21 cellular contexts compared by ENCODE assay signal in genomic region chr1:1066403-1067283, GRCh38. TPM values are rescaled to one million over a fixed set of nuclear protein-coding genes. Genes with fewer than 3 reads are reported as not detected.
A peak's percentile ranks its signal among the peaks of the same experiment; 100 is the strongest.
DNase-seq lines count a peak whose midpoint lies in the region; ATAC-seq, FAIRE-seq and TF ChIP-seq lines count a peak whose summit lies in the region.
"Had no signal": no experiment of that assay in that cellular context is flagged by ENCODE, and none has a peak within 500 bp of the region (broad histone marks: within the 10 kb centered on the region; RNA-seq: fewer than 3 reads in every experiment).

No MANE protein-coding gene starts in this region.

- no peaks in the 10 kb centered on the region for H3K79me2 ChIP-seq in K562 (ENCODE audit: control insufficient read depth, insufficient read depth, low read length)

- ATAC-seq in K562 (no peak), HG02678 (IDR thresholded peaks at IDR 0.05; ENCODE audit: unreplicated experiment) (no peak), GM21367 (IDR thresholded peaks at IDR 0.05; ENCODE audit: unreplicated experiment) (no peak)
- ATAC-seq: gastroesophageal sphincter had no signal

- TF ChIP-seq EP300 in K562 (IDR thresholded peaks at IDR 0.05; ENCODE audit: low read length) = no peak

- POLR2A ChIA-PET in K562 (lab: Yijun Ruan, JAX) = interaction anchor here (0.6 to 1.2 kb wide), 3 partner anchors 8 to 121 kb away, joined by 3 to 4 read pairs (median 3); no protein-coding TSS in a partner anchor
- POLR2A ChIA-PET in A673 (lab: Charles Lee; ENCODE audit: low non-redundant PET) = no interaction called here

- peaks cover 31 to 63% (median 49%) of the 10 kb centered on the region in 11 experiments for H3K27me3 ChIP-seq in BLaER1 treated with 17β-estradiol and CSF1 and Interleukin-3, amounts not matched to agents 10 nM and 100 nM
- no peaks in the 10 kb centered on the region for H3K27me3 ChIP-seq in K562 (ENCODE audit: control insufficient read depth in 2 of 2, insufficient read depth in 2 of 2, low read length in 2 of 2)
- no peaks in the 10 kb centered on the region for H3K27me3 ChIP-seq in A673 (replicated peaks; ENCODE audit: insufficient read depth, low read depth, low read length, poor library complexity)

- CTCF ChIA-PET in K562 (lab: Yijun Ruan, JAX; ENCODE audit: low intra/inter-chr PET ratio) (no interaction called here), A673 (lab: Charles Lee) (no interaction called here)

- no peak overlapping the region for H2AFZ ChIP-seq in K562 (ENCODE audit: low read depth, low read length)

- DNase-seq in NAMALWA (ENCODE audit: low spot score) (peak; percentile 82), K562 (ENCODE audit: extremely low read depth in 1 of 4, low spot score in 3 of 4) (no peak), DMS79 (lab: John Stamatoyannopoulos, UW) (no peak), A673 (ENCODE audit: low spot score) (no peak)
- DNase-seq: activated CD4-positive, CD25-positive, alpha-beta regulatory T cell treated with anti-CD3 and anti-CD28 coated beads, Interleukin-2, amount 50 U/mL, for 72 hours; HCEC 1CT; NCI-H1092; NCI-H2171 treated with DMSO at 0.1 percent for 48 hours; nephron progenitor cell; retina; stimulated activated CD4-positive, alpha-beta T cell treated with anti-CD3 and anti-CD28 coated beads, Interleukin-1b, Interleukin-23, amount 100 ng/mL, for 48 hours had no signal

- peak; percentile 76 for FAIRE-seq in K562 (lab: Jason Lieb, UNC)
- FAIRE-seq: colon had no signal

- TF ChIP-seq POLR2A in K562 (conservative IDR thresholded peaks at IDR 0.05) = no peak

- in situ Hi-C loops in K562 (cut with MboI) = loop anchor here (10.0 kb wide), 1 partner anchor 82 kb away; the partner anchor contains the start of gene PERM1

- intact Hi-C loops in K562 (cut with micrococcal nuclease) (no loop called here), A673 (cut with micrococcal nuclease; ENCODE audit: unreplicated experiment) (no loop called here)

- peaks cover 4% of the 10 kb centered on the region for H3K9me1 ChIP-seq in K562 (ENCODE audit: control insufficient read depth, insufficient read depth, low read length)

- H3K27ac ChIP-seq in 22Rv1 (peak overlapping the region; percentile 91), K562 (ENCODE audit: extremely low read depth, low read depth, low read length) (no peak overlapping the region), A673 (ENCODE audit: low read depth, low read length, poor library complexity, severe bottlenecking) (no peak overlapping the region)
- no peak overlapping the region for H3K27ac ChIP-seq in BLaER1 treated with 17β-estradiol and CSF1 and Interleukin-3, amounts not matched to agents 10 nM and 100 nM
- H3K27ac ChIP-seq: gastroesophageal sphincter, thoracic aorta had no signal

- H3K4me3 ChIP-seq in BLaER1 treated with 17β-estradiol and CSF1 and Interleukin-3, amounts not matched to agents 10 nM and 100 nM = no peak overlapping the region
- H3K4me3 ChIP-seq in K562 (no peak overlapping the region), A673 (ENCODE audit: low read depth, low read length, poor library complexity, severe bottlenecking) (no peak overlapping the region)
- H3K4me3 ChIP-seq: gastroesophageal sphincter, thoracic aorta had no signal

- H3K9me3 ChIP-seq in BLaER1 treated with 17β-estradiol and CSF1 and Interleukin-3, amounts not matched to agents 10 nM and 100 nM (replicated peaks in 1 of 11) = no peaks in the 10 kb centered on the region
- no peaks in the 10 kb centered on the region for H3K9me3 ChIP-seq in K562 (replicated peaks; ENCODE audit: control insufficient read depth, insufficient read depth, low read depth, low read length)
- H3K9me3 ChIP-seq in A673 (ENCODE audit: low read depth, low read length, poor library complexity, severe bottlenecking) = no peaks in the 10 kb centered on the region
- H3K9me3 ChIP-seq: gastroesophageal sphincter, thoracic aorta had no signal

- peak overlapping the region in 10 of 11 experiments; percentile 11 to 99 (median 93); a peak in 14 of 22 replicates for H3K4me2 ChIP-seq in BLaER1 treated with 17β-estradiol and CSF1 and Interleukin-3, amounts not matched to agents 10 nM and 100 nM
- no peak overlapping the region for H3K4me2 ChIP-seq in K562 (ENCODE audit: insufficient read depth, low read length)

- 30% methylated on average over 25 of the region's 27 CpGs for WGBS in K562 (ENCODE audit: insufficient coverage, low coverage, missing lambda C conversion rate)

- H3K9ac ChIP-seq in BLaER1 treated with 17β-estradiol and CSF1 and Interleukin-3, amounts not matched to agents 10 nM and 100 nM = no peak overlapping the region
- H3K9ac ChIP-seq in K562 (ENCODE audit: insufficient read depth in 1 of 2, low read depth in 2 of 2, low read length in 2 of 2) = peak overlapping the region in 1 of 2 experiments; percentile 23; a peak in 1 of 4 replicates

- H4K20me1 ChIP-seq in BLaER1 treated with 17β-estradiol and CSF1 and Interleukin-3, amounts not matched to agents 10 nM and 100 nM = peaks cover 0 to 65% (median 50%) of the 10 kb centered on the region in 11 experiments; a peak in 19 of 22 replicates
- peaks cover 7% of the 10 kb centered on the region; the same call in 1 of the 2 replicates for H4K20me1 ChIP-seq in K562 (replicated peaks; ENCODE audit: control insufficient read depth, insufficient read depth, low read length)

- TF ChIP-seq RAD21 in K562 (CRISPR knock-in tag; conservative IDR thresholded peaks at IDR 0.05 in 1 of 2, IDR thresholded peaks at IDR 0.05 in 1 of 2) = no peak

- no peaks in the 10 kb centered on the region for H3K36me3 ChIP-seq in BLaER1 treated with 17β-estradiol and CSF1 and Interleukin-3, amounts not matched to agents 10 nM and 100 nM
- no peaks in the 10 kb centered on the region for H3K36me3 ChIP-seq in K562 (ENCODE audit: control insufficient read depth, insufficient read depth, low read length)
- no peaks in the 10 kb centered on the region for H3K36me3 ChIP-seq in A673 (ENCODE audit: insufficient read depth, low read length, poor library complexity, severe bottlenecking)
- H3K36me3 ChIP-seq: gastroesophageal sphincter, thoracic aorta had no signal

- BruUV-seq in K562 (replicated peaks; lab: Mats Ljungman, UMichigan) (no TSS peak), A673 (replicated peaks; lab: Mats Ljungman, UMichigan) (no TSS peak)

- peaks cover 41 to 87% (median 81%) of the 10 kb centered on the region in 10 experiments for H3K4me1 ChIP-seq in BLaER1 treated with 17β-estradiol and CSF1 and Interleukin-3, amounts not matched to agents 10 nM and 100 nM
- H3K4me1 ChIP-seq in K562 (replicated peaks in 1 of 2; ENCODE audit: control insufficient read depth in 2 of 2, insufficient read depth in 2 of 2, low read length in 2 of 2) (peaks cover 45 to 87% of the 10 kb centered on the region in 2 experiments), A673 (ENCODE audit: insufficient read depth, low read length, poor library complexity, severe bottlenecking) (peaks cover 26% of the 10 kb centered on the region)

- TF ChIP-seq CTCF in 22Rv1 (IDR thresholded peaks at IDR 0.05) = no peak
- TF ChIP-seq CTCF in K562 (IDR thresholded peaks at IDR 0.05 in 2 of 3, conservative IDR thresholded peaks at IDR 0.05 in 1 of 3; ENCODE audit: insufficient read depth in 2 of 3, low read depth in 1 of 3, low read length in 3 of 3) = no peak
- no peak for TF ChIP-seq CTCF in A673 (conservative IDR thresholded peaks at IDR 0.05; ENCODE audit: low read depth, low read length)

RNA-seq across cellular contexts. Expression of gene RNF223, which starts 7.5 kb away (rescaled TPM):
- 0.35 TPM in 1 of 2 replicates, not detected in the other for total RNA-seq in K562 (2011; cell fraction: chromatin; rRNA removed; ENCODE audit: low replicate concordance)
- 0.17 TPM in 1 of 2 replicates, not detected in the other for total RNA-seq in K562 (2011; cell fraction: nucleolus; rRNA removed)
- total RNA-seq in K562 (2011; cell fraction: nucleoplasm; rRNA removed) = not detected in 2 replicates
- total RNA-seq in K562 (2014; rRNA removed) (0.32 TPM in 1 of 2 replicates, not detected in the other), K562 (2014; rRNA removed; fragmentation: Illumina TruSeq; extraction: Trizol) (not detected in 2 replicates), K562 (2015; rRNA removed; fragmentation: Illumina TruSeq; extraction: Trizol) (not detected in 2 replicates), K562 (2021) (not detected in 2 replicates), A673 (2021) (not detected in 2 replicates)
- polyA plus RNA-seq in K562 (2011; rRNA removed) (0.04 TPM in 2 replicates), K562 (2014; fragmentation: Illumina TruSeq; extraction: Trizol) (not detected in 2 replicates), K562 (2014; fragmentation: Nextera tagmentation; extraction: Ambion mirVana) (not detected), K562 (2014; rRNA removed) (not detected in 2 replicates)
- 0.04 and 0.06 TPM in 2 replicates for polyA plus RNA-seq in K562 (2011; cell fraction: cytosol; rRNA removed)
- polyA plus RNA-seq in K562 (2011; cell fraction: nucleus; rRNA removed) = 0.06 and 0.07 TPM in 2 replicates
- 0.04 and 0.11 TPM in 2 replicates for polyA plus RNA-seq in K562 (2012)
- polyA minus RNA-seq in K562 (2011; rRNA and poly(A)+ RNA removed) = not detected in 2 replicates
- not detected in 2 replicates for polyA minus RNA-seq in K562 (2011; cell fraction: cytosol; rRNA and poly(A)+ RNA removed)
- 0.13 and 0.22 TPM in 2 replicates for polyA minus RNA-seq in K562 (2011; cell fraction: nucleus; rRNA and poly(A)+ RNA removed)
- total RNA-seq: activated T-helper 2 cell treated with anti-CD3 and anti-CD28 coated beads, Interferon-gamma antibody, Interleukin-2, Interleukin-4, amounts not matched to agents 10 μg/mL and 5 μg/mL and 100 μg/mL, durations not matched to agents 14 hours and 24 hours and 36 hours; lung microvascular endothelial cell had no signal
- polyA plus RNA-seq: CD14-positive monocyte had no signal

RNA-seq across cellular contexts. Expression of gene AGRN, which starts 46.7 kb away (rescaled TPM):
- total RNA-seq in K562 (2011; cell fraction: chromatin; rRNA removed; ENCODE audit: low replicate concordance) = 268 and 576 TPM in 2 replicates
- 387 and 414 TPM in 2 replicates for total RNA-seq in K562 (2011; cell fraction: nucleolus; rRNA removed)
- 326 and 377 TPM in 2 replicates for total RNA-seq in K562 (2011; cell fraction: nucleoplasm; rRNA removed)
- 29.5 and 37.2 TPM in 2 replicates for total RNA-seq in K562 (2014; rRNA removed)
- 4.5 and 4.9 TPM in 2 replicates for total RNA-seq in K562 (2014; rRNA removed; fragmentation: Illumina TruSeq; extraction: Trizol)
- total RNA-seq in K562 (2015; rRNA removed; fragmentation: Illumina TruSeq; extraction: Trizol) = 12.0 and 13.2 TPM in 2 replicates
- total RNA-seq in K562 (2021) = 89.7 and 111 TPM in 2 replicates
- polyA plus RNA-seq in K562 (2011; rRNA removed) = 18.1 and 39.0 TPM in 2 replicates
- polyA plus RNA-seq in K562 (2011; cell fraction: cytosol; rRNA removed) = 28.0 and 43.3 TPM in 2 replicates
- polyA plus RNA-seq in K562 (2011; cell fraction: nucleus; rRNA removed) = 483 and 499 TPM in 2 replicates
- 66.2 and 73.2 TPM in 2 replicates for polyA plus RNA-seq in K562 (2012)
- polyA plus RNA-seq in K562 (2014; fragmentation: Illumina TruSeq; extraction: Trizol) = 19.2 and 34.8 TPM in 2 replicates
- polyA plus RNA-seq in K562 (2014; fragmentation: Nextera tagmentation; extraction: Ambion mirVana) = under 1 TPM; 0.04 to 0.06 TPM
- polyA plus RNA-seq in K562 (2014; rRNA removed) = 49.3 and 67.7 TPM in 2 replicates
- polyA minus RNA-seq in K562 (2011; rRNA and poly(A)+ RNA removed) = 12.6 and 21.4 TPM in 2 replicates
- polyA minus RNA-seq in K562 (2011; cell fraction: cytosol; rRNA and poly(A)+ RNA removed) = 33.4 and 47.6 TPM in 2 replicates
- 68.5 and 80.0 TPM in 2 replicates for polyA minus RNA-seq in K562 (2011; cell fraction: nucleus; rRNA and poly(A)+ RNA removed)
- 151 and 164 TPM in 2 replicates for total RNA-seq in A673 (2021)

RNA-seq across cellular contexts. Expression of gene C1orf159, which starts 49.2 kb away (rescaled TPM):
- total RNA-seq in K562 (2011; cell fraction: chromatin; rRNA removed; ENCODE audit: low replicate concordance) = 35.9 and 114 TPM in 2 replicates
- total RNA-seq in K562 (2011; cell fraction: nucleolus; rRNA removed) = 121 and 123 TPM in 2 replicates
- 60.4 and 67.1 TPM in 2 replicates for total RNA-seq in K562 (2011; cell fraction: nucleoplasm; rRNA removed)
- total RNA-seq in K562 (2014; rRNA removed) (34.0 and 50.2 TPM in 2 replicates), K562 (2014; rRNA removed; fragmentation: Illumina TruSeq; extraction: Trizol) (1.0 and 1.4 TPM in 2 replicates), K562 (2015; rRNA removed; fragmentation: Illumina TruSeq; extraction: Trizol) (10.6 and 12.2 TPM in 2 replicates), K562 (2021) (42.3 and 46.4 TPM in 2 replicates), A673 (2021) (26.8 and 28.4 TPM in 2 replicates)
- polyA plus RNA-seq in K562 (2011; rRNA removed) (13.2 and 23.8 TPM in 2 replicates), K562 (2014; fragmentation: Illumina TruSeq; extraction: Trizol) (6.3 and 17.8 TPM in 2 replicates), K562 (2014; fragmentation: Nextera tagmentation; extraction: Ambion mirVana) (under 1 TPM; 0.28 to 0.60 TPM), K562 (2014; rRNA removed) (52.8 and 54.9 TPM in 2 replicates)
- polyA plus RNA-seq in K562 (2011; cell fraction: cytosol; rRNA removed) = 21.2 and 54.5 TPM in 2 replicates
- 125 and 192 TPM in 2 replicates for polyA plus RNA-seq in K562 (2011; cell fraction: nucleus; rRNA removed)
- polyA plus RNA-seq in K562 (2012) = 23.9 and 32.3 TPM in 2 replicates
- 3.2 and 3.9 TPM in 2 replicates for polyA minus RNA-seq in K562 (2011; rRNA and poly(A)+ RNA removed)
- 12.4 and 13.6 TPM in 2 replicates for polyA minus RNA-seq in K562 (2011; cell fraction: cytosol; rRNA and poly(A)+ RNA removed)
- 34.3 and 38.5 TPM in 2 replicates for polyA minus RNA-seq in K562 (2011; cell fraction: nucleus; rRNA and poly(A)+ RNA removed)

RNA-seq across cellular contexts. Expression of gene ISG15, which starts 53.3 kb away (rescaled TPM):
- 2.7 and 7.4 TPM in 2 replicates for total RNA-seq in K562 (2011; cell fraction: chromatin; rRNA removed; ENCODE audit: low replicate concordance)
- total RNA-seq in K562 (2011; cell fraction: nucleolus; rRNA removed) = 13.3 and 15.0 TPM in 2 replicates
- total RNA-seq in K562 (2011; cell fraction: nucleoplasm; rRNA removed) = 6.9 and 9.5 TPM in 2 replicates
- total RNA-seq in K562 (2014; rRNA removed) (58.3 and 70.7 TPM in 2 replicates), K562 (2014; rRNA removed; fragmentation: Illumina TruSeq; extraction: Trizol) (0.40 and 0.54 TPM in 2 replicates), K562 (2015; rRNA removed; fragmentation: Illumina TruSeq; extraction: Trizol) (10.8 and 11.6 TPM in 2 replicates), K562 (2021) (31.1 and 32.5 TPM in 2 replicates), A673 (2021) (45.3 and 55.6 TPM in 2 replicates)
- polyA plus RNA-seq in K562 (2011; rRNA removed) (14.5 and 15.7 TPM in 2 replicates), K562 (2014; fragmentation: Illumina TruSeq; extraction: Trizol) (2.6 and 12.8 TPM in 2 replicates), K562 (2014; fragmentation: Nextera tagmentation; extraction: Ambion mirVana) (10 to 100 TPM in 1 of 2 experiments, 1 to 10 TPM in 1; 7.2 to 12.2 TPM), K562 (2014; rRNA removed) (50.8 and 56.1 TPM in 2 replicates)
- 26.4 and 90.5 TPM in 2 replicates for polyA plus RNA-seq in K562 (2011; cell fraction: cytosol; rRNA removed)
- 11.7 and 19.4 TPM in 2 replicates for polyA plus RNA-seq in K562 (2011; cell fraction: nucleus; rRNA removed)
- 26.7 and 43.1 TPM in 2 replicates for polyA plus RNA-seq in K562 (2012)
- polyA minus RNA-seq in K562 (2011; rRNA and poly(A)+ RNA removed) = 1.9 and 3.6 TPM in 2 replicates
- polyA minus RNA-seq in K562 (2011; cell fraction: cytosol; rRNA and poly(A)+ RNA removed) = 6.9 and 7.5 TPM in 2 replicates
- 1.9 and 5.0 TPM in 2 replicates for polyA minus RNA-seq in K562 (2011; cell fraction: nucleus; rRNA and poly(A)+ RNA removed)
